9 cellular contexts compared by ENCODE assay signal in genomic region chr7:101094791-101095375, GRCh38. TPM values are rescaled to one million over a fixed set of nuclear protein-coding genes. Genes with fewer than 3 reads are reported as not detected.
DNase-seq lines count a peak whose midpoint lies in the region; ATAC-seq and TF ChIP-seq lines count a peak whose summit lies in the region.
"Had no signal": no experiment of that assay in that cellular context is flagged by ENCODE, and none has a peak within 500 bp of the region (broad histone marks: within the 10 kb centered on the region; RNA-seq: fewer than 3 reads in every experiment).

No MANE protein-coding gene starts in this region.

- H3K4me1 ChIP-seq in right atrium auricular region, result peaks cover 0 to 34% of the 10 kb centered on the region in 2 donors

- no peaks in the 10 kb centered on the region for H3K27me3 ChIP-seq in right atrium auricular region

- DNase-seq in EL (peak; percentile 73), right atrium auricular region (ENCODE audit: low spot score) (no peak), NCI-H2081 (lab: John Stamatoyannopoulos, UW) (no peak), NCI-H128 (lab: John Stamatoyannopoulos, UW; ENCODE audit: unreplicated experiment) (no peak)
- DNase-seq in activated T-cell treated with anti-CD3 and anti-CD28 coated beads, Interleukin-2, amount 50 U/mL, for 48 hours, result peak; percentile 66
- peak; percentile 25 for DNase-seq in stimulated activated CD4-positive, alpha-beta T cell treated with anti-CD3 and anti-CD28 coated beads, Interleukin-4, amount 100 ng/mL, for 1 hour

- no peak overlapping the region for H3K27ac ChIP-seq in right atrium auricular region

- H3K9me3 ChIP-seq in right atrium auricular region, result no peaks in the 10 kb centered on the region

- TF ChIP-seq CTCF in LNCAP (IDR thresholded peaks at IDR 0.05), result peak; percentile 79
- peak; percentile 57 to 75 for TF ChIP-seq CTCF in right atrium auricular region (IDR thresholded peaks at IDR 0.05)

- ATAC-seq in GM21619 (IDR thresholded peaks at IDR 0.05; ENCODE audit: unreplicated experiment), result no peak

- H3K36me3 ChIP-seq in right atrium auricular region, result no peaks in the 10 kb centered on the region

- no peak overlapping the region for H3K4me3 ChIP-seq in right atrium auricular region
- H3K4me3 ChIP-seq: skin epidermis had no signal

RNA-seq across cellular contexts. Expression of gene TRIM56, which starts 9.6 kb away (rescaled TPM):
- total RNA-seq in right atrium auricular region, result 10 to 100 TPM; 10.2 to 15.2 TPM

RNA-seq across cellular contexts. Expression of gene SERPINE1, which starts 32.0 kb away (rescaled TPM):
- 10 to 100 TPM; 28.0 to 40.8 TPM for total RNA-seq in right atrium auricular region

RNA-seq across cellular contexts. Expression of gene AP1S1, which starts 59.4 kb away (rescaled TPM):
- total RNA-seq in right atrium auricular region, result 10 to 100 TPM; 16.1 to 18.8 TPM

Comparison
In these comparisons a context has a peak if more than half of its experiments do, and no peak if none do; other contexts are left out.
1. DNase-seq: peak in EL (single experiment), activated T-cell treated with anti-CD3 and anti-CD28 coated beads, Interleukin-2, amount 50 U/mL, for 48 hours (2 of 2) and stimulated activated CD4-positive, alpha-beta T cell treated with anti-CD3 and anti-CD28 coated beads, Interleukin-4, amount 100 ng/mL, for 1 hour (single experiment); none in right atrium auricular region (single experiment), NCI-H2081 (0 of 2) and NCI-H128 (single experiment).